ENCODE assay signal across 26 cellular contexts in genomic region chr11:83009999-83010398, GRCh38.
"Had no signal": no experiment of that assay in that cellular context is flagged by ENCODE, and none has a peak within 500 bp of the region (broad histone marks: within the 10 kb centered on the region; RNA-seq: fewer than 3 reads in every experiment).

No MANE protein-coding gene starts in this region.

- H3K27me3 ChIP-seq: right lobe of liver, upper lobe of right lung had no signal

- DNase-seq: activated CD4-positive, alpha-beta T cell treated with anti-CD3 and anti-CD28 coated beads for 36 hours; activated CD4-positive, alpha-beta T cell treated with anti-CD3 and anti-CD28 coated beads, Interleukin-2, amount 50 U/mL, for 4 hours; activated CD8-positive, alpha-beta memory T cell treated with anti-CD3 and anti-CD28 coated beads for 24 hours; activated CD8-positive, alpha-beta memory T cell treated with anti-CD3 and anti-CD28 coated beads, Interleukin-2, amount 50 U/mL, for 4 hours; activated naive CD4-positive, alpha-beta T cell; activated T-cell treated with anti-CD3 and anti-CD28 coated beads, Interleukin-2, amount 50 U/mL, for 24 hours; amniotic stem cell; effector CD8-positive, alpha-beta T cell; erythroblast; foreskin fibroblast; immature natural killer cell; left ventricle myocardium superior; mammary epithelial cell; right lobe of liver; stimulated activated CD4-positive, alpha-beta T cell treated with anti-CD3 and anti-CD28 coated beads, Interleukin-2, amount 100 ng/mL, for 24 hours; T-helper 9 cell; upper lobe of right lung had no signal

- H3K9me3 Mint-ChIP-seq: activated T-cell treated with anti-CD3 and anti-CD28 coated beads, Interleukin-2, amount 50 U/mL, for 24 hours; activated T-helper 2 cell treated with anti-CD3 and anti-CD28 coated beads, Interferon-gamma antibody, Interleukin-2, Interleukin-4, amounts not matched to agents 10 μg/mL and 5 μg/mL and 100 μg/mL, durations not matched to agents 14 hours and 24 hours and 36 hours; dendritic cell treated with granulocyte-macrophage colony-stimulating factor and Interleukin-4, amounts not matched to agents 40 ng/mL and 50 ng/mL, for 4 days; immature natural killer cell; nephron; stimulated activated effector memory CD8-positive, alpha-beta T cell treated with anti-CD3 and anti-CD28 coated beads, Interleukin-12 subunit alpha, Interleukin-12 subunit beta, amount 100 ng/mL, for 72 hours; WTC11 had no signal

- H3K4me3 ChIP-seq: right lobe of liver, skin epidermis, thoracic aorta, upper lobe of right lung had no signal

- H3K4me3 Mint-ChIP-seq: activated CD4-positive, alpha-beta T cell treated with anti-CD3 and anti-CD28 coated beads for 36 hours; activated naive CD8-positive, alpha-beta T cell; activated T-cell treated with anti-CD3 and anti-CD28 coated beads, Interleukin-2, amount 50 U/mL, for 24 hours; dendritic cell treated with granulocyte-macrophage colony-stimulating factor and Interleukin-4, amounts not matched to agents 40 ng/mL and 50 ng/mL, for 4 days; immature natural killer cell; nephron; stimulated activated effector memory CD8-positive, alpha-beta T cell treated with anti-CD3 and anti-CD28 coated beads, Interleukin-12 subunit alpha, Interleukin-12 subunit beta, amount 100 ng/mL, for 72 hours; WTC11 had no signal

- H3K4me1 ChIP-seq: parathyroid adenoma had no signal

- H3K9me3 ChIP-seq: right lobe of liver, thoracic aorta, upper lobe of right lung had no signal

- H3K27ac ChIP-seq: parathyroid adenoma, right lobe of liver, skin epidermis, thoracic aorta, upper lobe of right lung had no signal

- H3K27me3 Mint-ChIP-seq: activated CD4-positive, alpha-beta T cell treated with anti-CD3 and anti-CD28 coated beads for 36 hours; activated naive CD8-positive, alpha-beta T cell; activated T-cell treated with anti-CD3 and anti-CD28 coated beads, Interleukin-2, amount 50 U/mL, for 24 hours had no signal

- H3K36me3 Mint-ChIP-seq: stimulated activated effector memory CD8-positive, alpha-beta T cell treated with anti-CD3 and anti-CD28 coated beads, Interleukin-12 subunit alpha, Interleukin-12 subunit beta, amount 100 ng/mL, for 72 hours; WTC11 had no signal

- H3K27ac Mint-ChIP-seq: activated CD4-positive, alpha-beta T cell treated with anti-CD3 and anti-CD28 coated beads for 36 hours; activated naive CD8-positive, alpha-beta T cell; activated T-cell treated with anti-CD3 and anti-CD28 coated beads, Interleukin-2, amount 50 U/mL, for 24 hours; activated T-helper 2 cell treated with anti-CD3 and anti-CD28 coated beads, Interferon-gamma antibody, Interleukin-2, Interleukin-4, amounts not matched to agents 10 μg/mL and 5 μg/mL and 100 μg/mL, durations not matched to agents 14 hours and 24 hours and 36 hours; dendritic cell treated with granulocyte-macrophage colony-stimulating factor and Interleukin-4, amounts not matched to agents 40 ng/mL and 50 ng/mL, for 4 days; nephron; stimulated activated effector memory CD8-positive, alpha-beta T cell treated with anti-CD3 and anti-CD28 coated beads, Interleukin-12 subunit alpha, Interleukin-12 subunit beta, amount 100 ng/mL, for 72 hours; WTC11 had no signal

- ATAC-seq: activated CD4-positive, alpha-beta T cell treated with anti-CD3 and anti-CD28 coated beads for 36 hours; left ventricle myocardium superior; right lobe of liver; stimulated activated effector memory CD8-positive, alpha-beta T cell treated with anti-CD3 and anti-CD28 coated beads, Interleukin-12 subunit alpha, Interleukin-12 subunit beta, amount 100 ng/mL, for 72 hours; upper lobe of right lung; WTC11 had no signal

- H3K36me3 ChIP-seq: right lobe of liver, thoracic aorta, upper lobe of right lung had no signal
